23 cellular contexts compared by ENCODE assay signal in genomic region chr7:137601642-137602041, GRCh38.
DNase-seq lines count a peak whose midpoint lies in the region; ATAC-seq and TF ChIP-seq lines count a peak whose summit lies in the region.
"Had no signal": no experiment of that assay in that cellular context is flagged by ENCODE, and none has a peak within 500 bp of the region (broad histone marks: within the 10 kb centered on the region; RNA-seq: fewer than 3 reads in every experiment).

No MANE protein-coding gene starts in this region.

- no peak for TF ChIP-seq CTCF in upper lobe of left lung (IDR thresholded peaks at IDR 0.05)

- WGBS in upper lobe of left lung, 2 donors, result 85 to 90% methylated on average over 6 of the region's 6 CpGs

- no peak overlapping the region for H3K27ac ChIP-seq in upper lobe of left lung
- H3K27ac ChIP-seq: HL-60, SJSA1 had no signal

- H3K36me3 ChIP-seq in upper lobe of left lung, result no peaks in the 10 kb centered on the region
- H3K36me3 ChIP-seq: SJSA1 had no signal

- no peak overlapping the region for H3K4me3 ChIP-seq in upper lobe of left lung
- H3K4me3 ChIP-seq: SJSA1 had no signal

- DNase-seq in NCI-H1417 treated with DMSO at 0.1 percent for 48 hours (lab: John Stamatoyannopoulos, UW), result peak; percentile 89
- DNase-seq in NCI-H2081 treated with DMSO at 0.1 percent for 48 hours (lab: John Stamatoyannopoulos, UW), result peak; percentile 25
- DNase-seq in NCI-H748 (lab: John Stamatoyannopoulos, UW; ENCODE audit: unreplicated experiment), result peak; percentile 85
- DNase-seq in activated T-cell treated with anti-CD3 and anti-CD28 coated beads, Interleukin-2, amount 50 U/mL, for 48 hours, result no peak
- DNase-seq in activated CD8-positive, alpha-beta memory T cell treated with anti-CD3 and anti-CD28 coated beads, Interleukin-2, amount 50 U/mL, for 48 hours, result no peak
- DNase-seq in upper lobe of left lung, result no peak
- DNase-seq in EL, result no peak
- DNase-seq: C1 segment of cervical spinal cord; Caco-2; CD4-positive, alpha-beta memory T cell; DMS 273 treated with DMSO at 0.1 percent for 48 hours; DMS79; GF-D8; HCEC 1CT; NCI-H1048; NCI-H187; NCI-H510A; NCI-H774; Right ventricle myocardium superior; RPMI8226; T-helper 2 cell had no signal

- TF ChIP-seq POLR2A in upper lobe of left lung (IDR thresholded peaks at IDR 0.05), result no peak

- no peak for TF ChIP-seq EP300 in upper lobe of left lung (IDR thresholded peaks at IDR 0.05)

- no peak for ATAC-seq in upper lobe of left lung (ENCODE audit: low FRiP score in 2 of 2)

- H3K9me3 ChIP-seq in upper lobe of left lung, result no peaks in the 10 kb centered on the region
- H3K9me3 ChIP-seq: Caco-2, SJSA1 had no signal

- H3K27me3 ChIP-seq in upper lobe of left lung, result no peaks in the 10 kb centered on the region

- H3K4me1 ChIP-seq in upper lobe of left lung, result no peaks in the 10 kb centered on the region
- H3K4me1 ChIP-seq: Caco-2, SJSA1 had no signal

Comparison
In these comparisons a context has a peak if more than half of its experiments do, and no peak if none do; other contexts are left out.
1. DNase-seq: peak in NCI-H1417 treated with DMSO at 0.1 percent for 48 hours (single experiment), NCI-H2081 treated with DMSO at 0.1 percent for 48 hours (single experiment) and NCI-H748 (single experiment); none in activated T-cell treated with anti-CD3 and anti-CD28 coated beads, Interleukin-2, amount 50 U/mL, for 48 hours (0 of 2), activated CD8-positive, alpha-beta memory T cell treated with anti-CD3 and anti-CD28 coated beads, Interleukin-2, amount 50 U/mL, for 48 hours (single experiment), upper lobe of left lung (0 of 2) and EL (single experiment).